9 cellular contexts compared by ENCODE assay signal in the genomic region with DNA sequence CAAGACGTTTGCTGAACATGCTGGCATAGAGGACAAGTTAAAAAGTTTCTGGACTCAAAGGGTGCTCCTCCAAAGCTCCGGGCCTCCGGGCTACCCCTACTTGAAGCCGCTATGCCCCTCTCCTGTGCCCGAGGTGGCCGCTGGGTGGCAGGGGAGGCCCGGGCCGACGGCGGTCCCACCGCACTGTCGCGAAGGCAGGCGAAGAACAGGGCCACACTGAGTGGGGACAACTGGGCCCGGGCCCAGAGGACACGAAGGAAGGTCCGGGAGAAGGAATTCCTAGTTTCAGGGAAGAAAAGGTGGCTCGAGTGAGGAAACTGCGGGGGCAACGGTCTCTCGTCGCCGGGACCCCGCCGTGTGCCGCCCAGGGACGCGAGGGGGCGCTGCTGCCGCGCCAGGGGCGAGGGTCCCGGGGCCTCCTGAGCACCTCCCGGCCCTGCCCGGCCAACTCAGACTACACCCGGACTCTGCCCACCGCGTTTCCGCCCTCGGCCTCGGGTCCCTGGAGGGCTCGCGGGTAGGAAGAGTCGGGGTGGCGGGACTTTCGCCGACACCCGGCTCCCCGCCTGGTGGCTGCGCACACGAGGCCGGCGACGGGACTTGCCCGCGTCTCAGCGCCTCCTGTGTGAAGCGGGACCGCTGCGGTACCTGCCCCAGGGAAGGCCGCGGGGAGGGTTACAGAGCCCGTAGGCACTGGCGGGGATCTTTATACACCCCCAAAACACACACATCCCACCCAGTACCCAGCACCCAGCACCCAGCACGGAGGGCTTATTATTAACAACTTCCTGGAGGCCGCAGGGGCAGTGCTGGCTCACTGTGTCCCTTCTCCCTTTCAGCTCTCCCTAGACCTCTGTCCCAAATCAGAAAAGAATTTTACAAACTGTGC. TPM values are rescaled to one million over a fixed set of nuclear protein-coding genes. Genes with fewer than 3 reads are reported as not detected.
DNase-seq lines count a peak whose midpoint lies in the region; ATAC-seq and TF ChIP-seq lines count a peak whose summit lies in the region.
"Had no signal": no experiment of that assay in that cellular context is flagged by ENCODE, and none has a peak within 500 bp of the region (broad histone marks: within the 10 kb centered on the region; RNA-seq: fewer than 3 reads in every experiment).

No MANE protein-coding gene starts in this region.

- ATAC-seq in HG03378 (IDR thresholded peaks at IDR 0.05; ENCODE audit: unreplicated experiment) (peak; percentile 84), RWPE2 (ENCODE audit: low read depth) (peak; percentile 89)

- H3K36me3 Mint-ChIP-seq in osteocyte (ENCODE audit: unreplicated experiment) = no peaks in the 10 kb centered on the region

- no peaks in the 10 kb centered on the region for H3K9me3 ChIP-seq in RWPE2 (ENCODE audit: severe bottlenecking)
- H3K9me3 ChIP-seq in testis = no peaks in the 10 kb centered on the region

- no peaks in the 10 kb centered on the region for H3K9me3 Mint-ChIP-seq in osteocyte (ENCODE audit: unreplicated experiment)

- H3K4me1 ChIP-seq in RWPE2 (ENCODE audit: insufficient read depth, poor library complexity, severe bottlenecking) = no peaks in the 10 kb centered on the region
- no peaks in the 10 kb centered on the region for H3K4me1 ChIP-seq in testis

- H3K4me3 ChIP-seq in RWPE2 (ENCODE audit: severe bottlenecking) (no peak overlapping the region), testis (peak overlapping the region; percentile 55 to 59)

- intact Hi-C loops in head of caudate nucleus (cut with DNase I) (loop anchor here (10.0 kb wide), 1 partner anchor 213 kb away; no protein-coding TSS in a partner anchor), testis (cut with DNase I; ENCODE audit: low total_unique reads) (no loop called here)

- H3K27ac Mint-ChIP-seq in osteocyte (ENCODE audit: unreplicated experiment) = no peak overlapping the region

- H3K27me3 ChIP-seq in RWPE2 (ENCODE audit: insufficient read depth, poor library complexity, severe bottlenecking) (no peaks in the 10 kb centered on the region), testis (no peaks in the 10 kb centered on the region)

- TF ChIP-seq POLR2A in GM19099 (IDR thresholded peaks at IDR 0.05; ENCODE audit: extremely low read depth, insufficient read length, low read depth) (peak; percentile 29), testis (IDR thresholded peaks at IDR 0.05) (no peak)

- 1 to 5% methylated on average over 22 to 54 of the region's 66 CpGs for WGBS in testis, 2 donors

- no peak overlapping the region for H3K27ac ChIP-seq in RWPE2 (ENCODE audit: poor library complexity, severe bottlenecking)
- peak overlapping the region; percentile 20 to 62 for H3K27ac ChIP-seq in testis

- peak overlapping the region; percentile 70 for H3K4me3 Mint-ChIP-seq in osteocyte (ENCODE audit: unreplicated experiment)

- TF ChIP-seq CTCF in RWPE2 (IDR thresholded peaks at IDR 0.05; ENCODE audit: poor library complexity, severe bottlenecking) (peak; percentile 86), osteocyte (IDR thresholded peaks at IDR 0.05) (peak; percentile 99), testis (IDR thresholded peaks at IDR 0.05) (peak; percentile 64 to 89 (median 89))

- H3K36me3 ChIP-seq in RWPE2 (ENCODE audit: low read depth) (no peaks in the 10 kb centered on the region), testis (ENCODE audit: low read depth, missing control alignments) (no peaks in the 10 kb centered on the region)

- no peaks in the 10 kb centered on the region for H3K27me3 Mint-ChIP-seq in osteocyte (ENCODE audit: unreplicated experiment)

- DNase-seq in AG20443 (ENCODE audit: low spot score) = peak; percentile 91
- DNase-seq in RWPE2 (ENCODE audit: low spot score) = no peak
- DNase-seq in activated naive CD4-positive, alpha-beta T cell treated with anti-CD3 and anti-CD28 coated beads, Interleukin-2, amount 50 U/mL, for 16 hours = peak; percentile 84
- peak; percentile 40 to 87 (median 74) for DNase-seq in head of caudate nucleus
- peak; percentile 92 for DNase-seq in osteocyte (ENCODE audit: extremely low spot score, unreplicated experiment)
- peak; percentile 66 for DNase-seq in testis

- peaks cover 9% of the 10 kb centered on the region for H3K4me1 Mint-ChIP-seq in osteocyte (ENCODE audit: unreplicated experiment)

RNA-seq across cellular contexts. Expression of a gene that starts 0.8 kb away (rescaled TPM):
- total RNA-seq in osteocyte (not detected in 2 replicates), testis (100 to 1,000 TPM in 1 of 2 donors, 10 to 100 TPM in 1; 64.0 to 102 TPM)
- polyA plus RNA-seq in testis (ENCODE audit: insufficient read depth, low read depth, low replicate concordance) = 281 TPM
- total RNA-seq: HT1080 had no signal

RNA-seq across cellular contexts. Expression of a gene that starts 29.6 kb away (rescaled TPM):
- 53.6 TPM in 2 replicates for total RNA-seq in osteocyte
- total RNA-seq in testis = 100 to 1,000 TPM; 113 to 166 TPM
- 279 TPM for polyA plus RNA-seq in testis (ENCODE audit: insufficient read depth, low read depth, low replicate concordance)

Comparison
In these comparisons a context has a peak if more than half of its experiments do, and no peak if none do; other contexts are left out.
1. RNA of a gene that starts 0.8 kb away (total RNA-seq): 64.0 to 102 TPM in testis; not detected in osteocyte; every median in the first group is over 10 times any median in the second.
2. Peak in every context shown above with its lines, with median percentiles within 50 percentile points of each other: CTCF ChIP-seq.